Comparison of ENCODE assay signal across 37 cellular contexts in the genomic region with DNA sequence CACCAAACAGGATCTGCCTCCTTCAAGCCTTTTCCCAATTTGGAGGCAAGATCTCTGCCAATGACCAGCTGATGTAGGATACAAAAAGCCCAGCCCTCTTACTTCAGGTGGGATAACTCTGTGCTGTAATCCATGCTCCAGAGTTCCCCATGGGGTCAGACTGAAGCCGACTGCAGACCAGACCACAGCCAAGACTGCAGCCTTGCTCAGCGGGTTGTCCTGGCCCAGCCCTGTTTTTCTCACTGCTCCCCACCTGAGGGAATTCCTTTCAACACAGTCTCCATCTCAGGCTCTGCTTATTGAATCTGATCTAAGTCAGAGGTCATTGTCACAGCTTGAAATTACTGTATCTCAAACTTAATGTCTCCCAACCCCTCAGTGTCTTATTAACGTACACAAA.
"Had no signal": no experiment of that assay in that cellular context is flagged by ENCODE, and none has a peak within 500 bp of the region (broad histone marks: within the 10 kb centered on the region; RNA-seq: fewer than 3 reads in every experiment).

No MANE protein-coding gene starts in this region.

- H3K4me1 ChIP-seq: ascending aorta had no signal

- H3K4me1 Mint-ChIP-seq: activated CD4-positive, alpha-beta memory T cell treated with anti-CD3 and anti-CD28 coated beads, Interleukin-2, amount 10 ng/mL, durations not matched to agents 7 days and 5 days; activated CD4-positive, alpha-beta T cell treated with anti-CD3 and anti-CD28 coated beads for 36 hours; activated CD4-positive, alpha-beta T cell treated with anti-CD3 and anti-CD28 coated beads, Interleukin-2, amount 10 ng/mL, durations not matched to agents 7 days and 5 days; activated CD8-positive, alpha-beta memory T cell treated with anti-CD3 and anti-CD28 coated beads, Interleukin-2, amount 10 ng/mL, durations not matched to agents 7 days and 5 days; activated naive CD4-positive, alpha-beta T cell treated with anti-CD3 and anti-CD28 coated beads, Interleukin-2, amount 10 ng/mL, durations not matched to agents 7 days and 5 days; activated naive CD4-positive, alpha-beta T cell treated with anti-CD3 and anti-CD28 coated beads, Interleukin-2, amount 50 U/mL, for 24 hours; activated naive CD8-positive, alpha-beta T cell treated with anti-CD3 and anti-CD28 coated beads, Interleukin-2, amount 50 U/mL, for 24 hours; brain; central memory CD8-positive, alpha-beta T cell had no signal

- H3K27ac ChIP-seq: ascending aorta, cardiac muscle cell, VCaP had no signal

- H3K36me3 Mint-ChIP-seq: activated CD8-positive, alpha-beta memory T cell treated with anti-CD3 and anti-CD28 coated beads, Interleukin-2, amount 10 ng/mL, durations not matched to agents 7 days and 5 days; activated naive CD4-positive, alpha-beta T cell treated with anti-CD3 and anti-CD28 coated beads, Interleukin-2, amount 10 ng/mL, durations not matched to agents 7 days and 5 days; activated naive CD4-positive, alpha-beta T cell treated with anti-CD3 and anti-CD28 coated beads, Interleukin-2, amount 50 U/mL, for 24 hours; activated naive CD8-positive, alpha-beta T cell; activated naive CD8-positive, alpha-beta T cell treated with anti-CD3 and anti-CD28 coated beads, Interleukin-2, amount 10 ng/mL, durations not matched to agents 7 days and 5 days; brain had no signal

- H3K4me3 Mint-ChIP-seq: activated CD4-positive, alpha-beta memory T cell treated with anti-CD3 and anti-CD28 coated beads, Interleukin-2, amount 10 ng/mL, durations not matched to agents 7 days and 5 days; activated CD4-positive, alpha-beta T cell treated with anti-CD3 and anti-CD28 coated beads for 36 hours; activated CD4-positive, alpha-beta T cell treated with anti-CD3 and anti-CD28 coated beads, Interleukin-2, amount 10 ng/mL, durations not matched to agents 7 days and 5 days; activated CD8-positive, alpha-beta memory T cell treated with anti-CD3 and anti-CD28 coated beads, Interleukin-2, amount 10 ng/mL, durations not matched to agents 7 days and 5 days; activated CD8-positive, alpha-beta T cell treated with anti-CD3 and anti-CD28 coated beads, Interleukin-2, amount 10 ng/mL, durations not matched to agents 7 days and 5 days; activated naive CD4-positive, alpha-beta T cell treated with anti-CD3 and anti-CD28 coated beads, Interleukin-2, amount 10 ng/mL, durations not matched to agents 7 days and 5 days; activated naive CD4-positive, alpha-beta T cell treated with anti-CD3 and anti-CD28 coated beads, Interleukin-2, amount 50 U/mL, for 24 hours; activated naive CD8-positive, alpha-beta T cell; activated naive CD8-positive, alpha-beta T cell treated with anti-CD3 and anti-CD28 coated beads, Interleukin-2, amount 10 ng/mL, durations not matched to agents 7 days and 5 days; activated naive CD8-positive, alpha-beta T cell treated with anti-CD3 and anti-CD28 coated beads, Interleukin-2, amount 50 U/mL, for 24 hours; activated T-cell treated with anti-CD3 and anti-CD28 coated beads, Interleukin-2, amount 50 U/mL, for 24 hours; brain; central memory CD8-positive, alpha-beta T cell; T-helper 1 cell treated with Interleukin-12 subunit alpha and Interleukin-12 subunit beta and Interleukin-4 antibody, amounts not matched to agents 30 μg/mL and 1 μg/mL, for 36 hours; T-helper 2 cell treated with Interferon-gamma antibody and Interleukin-4, amounts not matched to agents 5 μg/mL and 100 μg/mL, for 36 hours had no signal

- H3K4me3 ChIP-seq: ascending aorta, cardiac muscle cell had no signal

- ATAC-seq: activated CD4-positive, alpha-beta T cell treated with anti-CD3 and anti-CD28 coated beads for 36 hours; activated CD4-positive, CD25-positive, alpha-beta regulatory T cell treated with anti-CD3 and anti-CD28 coated beads, Interleukin-2, amount 50 U/mL, for 24 hours; activated CD8-positive, alpha-beta memory T cell treated with anti-CD3 and anti-CD28 coated beads, Interleukin-2, amount 10 ng/mL, durations not matched to agents 7 days and 5 days; activated CD8-positive, alpha-beta T cell treated with anti-CD3 and anti-CD28 coated beads, Interleukin-2, amount 10 ng/mL, durations not matched to agents 7 days and 5 days; activated naive CD8-positive, alpha-beta T cell treated with anti-CD3 and anti-CD28 coated beads, Interleukin-2, amount 50 U/mL, for 24 hours had no signal

- DNase-seq: activated CD4-positive, alpha-beta memory T cell treated with anti-CD3 and anti-CD28 coated beads, Interleukin-2, amount 10 ng/mL, durations not matched to agents 7 days and 5 days; activated CD4-positive, alpha-beta T cell treated with anti-CD3 and anti-CD28 coated beads for 1 hour; activated CD4-positive, alpha-beta T cell treated with anti-CD3 and anti-CD28 coated beads for 36 hours; activated CD4-positive, alpha-beta T cell treated with anti-CD3 and anti-CD28 coated beads for 48 hours; activated CD4-positive, alpha-beta T cell treated with anti-CD3 and anti-CD28 coated beads, Interleukin-2, amount 10 ng/mL, durations not matched to agents 7 days and 5 days; activated CD4-positive, alpha-beta T cell treated with anti-CD3 and anti-CD28 coated beads, Interleukin-2, amount 50 U/mL, for 48 hours; activated CD4-positive, CD25-positive, alpha-beta regulatory T cell; activated CD8-positive, alpha-beta memory T cell treated with anti-CD3 and anti-CD28 coated beads for 24 hours; activated CD8-positive, alpha-beta memory T cell treated with anti-CD3 and anti-CD28 coated beads, Interleukin-2, amount 10 ng/mL, durations not matched to agents 7 days and 5 days; activated CD8-positive, alpha-beta memory T cell treated with anti-CD3 and anti-CD28 coated beads, Interleukin-2, amount 50 U/mL, for 48 hours; activated CD8-positive, alpha-beta T cell treated with anti-CD3 and anti-CD28 coated beads, Interleukin-2, amount 10 ng/mL, durations not matched to agents 7 days and 5 days; activated effector memory CD4-positive, alpha-beta T cell treated with Interleukin-2 at 50 U/mL for 16 hours; activated gamma-delta T cell; activated naive CD4-positive, alpha-beta T cell treated with anti-CD3 and anti-CD28 coated beads, Interleukin-2, amount 10 ng/mL, durations not matched to agents 7 days and 5 days; activated naive CD4-positive, alpha-beta T cell treated with Interleukin-2 at 50 U/mL for 16 hours; activated naive CD8-positive, alpha-beta T cell treated with anti-CD3 and anti-CD28 coated beads, Interleukin-2, amount 10 ng/mL, durations not matched to agents 7 days and 5 days; activated naive CD8-positive, alpha-beta T cell treated with anti-CD3 and anti-CD28 coated beads, Interleukin-2, amount 50 U/mL, for 24 hours; activated T-cell treated with anti-CD3 and anti-CD28 coated beads, Interleukin-2, amount 50 U/mL, for 24 hours; activated T-cell treated with anti-CD3 and anti-CD28 coated beads, Interleukin-2, amount 50 U/mL, for 48 hours; amygdala; anterior cingulate cortex; caudate nucleus; cerebellar nuclear complex; T-helper 1 cell; T-helper 2 cell; T-helper 9 cell had no signal

- H3K27ac Mint-ChIP-seq: activated CD4-positive, alpha-beta memory T cell treated with anti-CD3 and anti-CD28 coated beads, Interleukin-2, amount 10 ng/mL, durations not matched to agents 7 days and 5 days; activated CD4-positive, alpha-beta T cell treated with anti-CD3 and anti-CD28 coated beads for 36 hours; activated CD4-positive, alpha-beta T cell treated with anti-CD3 and anti-CD28 coated beads, Interleukin-2, amount 10 ng/mL, durations not matched to agents 7 days and 5 days; activated CD8-positive, alpha-beta memory T cell treated with anti-CD3 and anti-CD28 coated beads, Interleukin-2, amount 10 ng/mL, durations not matched to agents 7 days and 5 days; activated CD8-positive, alpha-beta T cell treated with anti-CD3 and anti-CD28 coated beads, Interleukin-2, amount 10 ng/mL, durations not matched to agents 7 days and 5 days; activated naive CD4-positive, alpha-beta T cell treated with anti-CD3 and anti-CD28 coated beads, Interleukin-2, amount 10 ng/mL, durations not matched to agents 7 days and 5 days; activated naive CD4-positive, alpha-beta T cell treated with anti-CD3 and anti-CD28 coated beads, Interleukin-2, amount 50 U/mL, for 24 hours; activated naive CD8-positive, alpha-beta T cell; activated naive CD8-positive, alpha-beta T cell treated with anti-CD3 and anti-CD28 coated beads, Interleukin-2, amount 10 ng/mL, durations not matched to agents 7 days and 5 days; activated naive CD8-positive, alpha-beta T cell treated with anti-CD3 and anti-CD28 coated beads, Interleukin-2, amount 50 U/mL, for 24 hours; activated T-cell treated with anti-CD3 and anti-CD28 coated beads, Interleukin-2, amount 50 U/mL, for 24 hours; activated T-helper 2 cell treated with anti-CD3 and anti-CD28 coated beads, Interferon-gamma antibody, Interleukin-2, Interleukin-4, amounts not matched to agents 10 μg/mL and 5 μg/mL and 100 μg/mL, durations not matched to agents 14 hours and 24 hours and 36 hours; brain; T-helper 1 cell treated with Interleukin-12 subunit alpha and Interleukin-12 subunit beta and Interleukin-4 antibody, amounts not matched to agents 30 μg/mL and 1 μg/mL, for 36 hours; T-helper 2 cell treated with Interferon-gamma antibody and Interleukin-4, amounts not matched to agents 5 μg/mL and 100 μg/mL, for 36 hours had no signal

- H3K27me3 ChIP-seq: ascending aorta, cardiac muscle cell had no signal

- H3K27me3 Mint-ChIP-seq: activated naive CD4-positive, alpha-beta T cell treated with anti-CD3 and anti-CD28 coated beads, Interleukin-2, amount 10 ng/mL, durations not matched to agents 7 days and 5 days; activated naive CD8-positive, alpha-beta T cell treated with anti-CD3 and anti-CD28 coated beads, Interleukin-2, amount 10 ng/mL, durations not matched to agents 7 days and 5 days; activated T-cell treated with anti-CD3 and anti-CD28 coated beads, Interleukin-2, amount 50 U/mL, for 24 hours had no signal

- H3K9me3 ChIP-seq: ascending aorta had no signal

- H3K36me3 ChIP-seq: ascending aorta, cardiac muscle cell had no signal

- H3K9me3 Mint-ChIP-seq: activated CD4-positive, alpha-beta memory T cell treated with anti-CD3 and anti-CD28 coated beads, Interleukin-2, amount 10 ng/mL, durations not matched to agents 7 days and 5 days; activated CD4-positive, alpha-beta T cell treated with anti-CD3 and anti-CD28 coated beads, Interleukin-2, amount 10 ng/mL, durations not matched to agents 7 days and 5 days; activated naive CD4-positive, alpha-beta T cell treated with anti-CD3 and anti-CD28 coated beads, Interleukin-2, amount 10 ng/mL, durations not matched to agents 7 days and 5 days; activated naive CD4-positive, alpha-beta T cell treated with anti-CD3 and anti-CD28 coated beads, Interleukin-2, amount 50 U/mL, for 24 hours; activated naive CD8-positive, alpha-beta T cell treated with anti-CD3 and anti-CD28 coated beads, Interleukin-2, amount 10 ng/mL, durations not matched to agents 7 days and 5 days; activated naive CD8-positive, alpha-beta T cell treated with anti-CD3 and anti-CD28 coated beads, Interleukin-2, amount 50 U/mL, for 24 hours; activated T-cell treated with anti-CD3 and anti-CD28 coated beads, Interleukin-2, amount 50 U/mL, for 24 hours; activated T-helper 2 cell treated with anti-CD3 and anti-CD28 coated beads, Interferon-gamma antibody, Interleukin-2, Interleukin-4, amounts not matched to agents 10 μg/mL and 5 μg/mL and 100 μg/mL, durations not matched to agents 14 hours and 24 hours and 36 hours; brain; T-helper 1 cell treated with Interleukin-12 subunit alpha and Interleukin-12 subunit beta and Interleukin-4 antibody, amounts not matched to agents 30 μg/mL and 1 μg/mL, for 36 hours; T-helper 2 cell treated with Interferon-gamma antibody and Interleukin-4, amounts not matched to agents 5 μg/mL and 100 μg/mL, for 36 hours had no signal
